ENCODE assay signal across 24 cellular contexts in genomic region chr17:58747674-58748073, GRCh38. TPM values are rescaled to one million over a fixed set of nuclear protein-coding genes. Genes with fewer than 3 reads are reported as not detected.
"Had no signal": no experiment of that assay in that cellular context is flagged by ENCODE, and none has a peak within 500 bp of the region (broad histone marks: within the 10 kb centered on the region; RNA-seq: fewer than 3 reads in every experiment).

No MANE protein-coding gene starts in this region.

- ATAC-seq: K562 had no signal

- H3K27ac ChIP-seq: KMS-11, SJSA1, SK-N-MC had no signal

- H3K9me3 ChIP-seq: SJSA1 had no signal

- H3K9ac ChIP-seq: KMS-11 had no signal

- DNase-seq: Kasumi-1, MV-4-11, NCI-H1092, NCI-H1105 treated with DMSO at 0.1 percent for 48 hours, NCI-H1417 treated with DMSO at 0.1 percent for 48 hours, NCI-H146, NCI-H1694 treated with DMSO at 0.1 percent for 48 hours, NCI-H1930, NCI-H2081, NCI-H2107, NCI-H2227 treated with DMSO at 0.1 percent for 48 hours, NCI-H526 treated with DMSO at 0.1 percent for 48 hours, NCI-H748 treated with DMSO at 0.1 percent for 48 hours, Right ventricle myocardium superior, RPMI8226, SIG-M5, T-helper 1 cell had no signal

- H3K36me3 ChIP-seq: SJSA1 had no signal

- H3K4me3 ChIP-seq: K562, SJSA1, SK-N-MC had no signal

- FAIRE-seq: K562, RCC 7860 had no signal

- H3K4me2 ChIP-seq: KMS-11 had no signal

RNA-seq across cellular contexts. Expression of gene PPM1E, which starts 8.0 kb away (rescaled TPM):
- polyA plus RNA-seq: IgD-negative memory B cell had no signal

RNA-seq across cellular contexts. Expression of gene TEX14, which starts 55.8 kb away (rescaled TPM):
- total RNA-seq: MCF 10A had no signal
- polyA plus RNA-seq: IgD-negative memory B cell had no signal
